ENCODE assay signal across 8 cellular contexts in the genomic region with DNA sequence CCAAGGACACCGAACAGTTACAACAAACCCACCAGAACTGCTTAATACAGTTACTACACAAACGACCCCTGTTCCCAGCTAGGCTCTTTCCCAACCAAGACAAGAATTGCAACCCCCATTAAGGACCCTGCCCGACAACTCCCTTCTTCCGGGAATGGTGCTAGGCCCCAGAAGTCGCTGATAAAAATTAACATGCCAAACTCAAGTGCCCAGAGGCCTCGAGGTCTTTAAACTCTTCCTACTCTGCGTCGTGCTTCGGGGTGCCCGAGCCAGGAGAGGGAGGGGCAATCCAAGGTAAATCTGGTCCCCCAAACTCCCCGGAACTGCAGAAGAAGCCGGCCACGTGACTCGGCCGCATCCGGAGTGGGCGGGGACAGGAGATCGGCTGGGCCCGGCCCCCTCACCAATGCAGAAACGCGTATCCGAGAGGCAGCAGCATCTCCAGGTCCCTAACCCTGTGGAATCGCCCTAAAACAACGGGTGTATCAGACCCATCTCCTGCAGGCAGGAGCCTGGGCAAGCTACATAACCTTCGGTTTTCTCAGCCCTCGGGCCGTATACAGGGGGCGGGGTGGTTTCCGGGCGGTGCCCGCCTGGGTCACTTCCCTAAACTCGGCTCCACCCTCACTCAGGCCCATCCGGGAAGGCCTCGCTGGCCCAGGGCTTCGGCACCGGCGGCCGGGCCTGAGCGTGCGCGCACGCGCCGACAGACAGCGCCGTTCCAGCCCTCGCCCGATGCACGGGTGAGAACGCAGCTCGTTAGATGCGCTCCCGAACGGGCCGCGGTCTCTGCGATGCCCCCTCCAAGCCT. TPM values are rescaled to one million over a fixed set of nuclear protein-coding genes. Genes with fewer than 3 reads are reported as not detected.
DNase-seq lines count a peak whose midpoint lies in the region; ATAC-seq and TF ChIP-seq lines count a peak whose summit lies in the region.

No MANE protein-coding gene starts in this region.

- dilution Hi-C loops in IMR-90 (cut with HindIII; ENCODE audit: low sequenced_read_pairs, unreplicated experiment), result no loop called here

- H3K23ac ChIP-seq in IMR-90 (ENCODE audit: low read depth, low read length), result peak overlapping the region; percentile 90

- H3K4me3 ChIP-seq in BE2C (ENCODE audit: low read depth, low read length) (peak overlapping the region; percentile 89), IMR-90 (ENCODE audit: insufficient read depth, low read depth, low read length) (peak overlapping the region; percentile 89), SU-DHL-6 (ENCODE audit: insufficient read depth, low read length, poor library complexity, severe bottlenecking) (peak overlapping the region; percentile 66), heart left ventricle (peak overlapping the region; percentile 74 to 100 (median 94)), transverse colon (peak overlapping the region; percentile 84 to 97 (median 90))

- TF ChIP-seq CTCF in BE2C (IDR thresholded peaks at IDR 0.05; ENCODE audit: low read depth, low read length) (no peak), IMR-90 (conservative IDR thresholded peaks at IDR 0.05; ENCODE audit: low read depth, low read length) (no peak), SU-DHL-6 (IDR thresholded peaks at IDR 0.05; ENCODE audit: insufficient read depth, low read length, poor library complexity, severe bottlenecking) (no peak), heart left ventricle (IDR thresholded peaks at IDR 0.05) (no peak), transverse colon (IDR thresholded peaks at IDR 0.05) (peak in 1 of 5 experiments; percentile 18)

- H3K27ac ChIP-seq in IMR-90 (ENCODE audit: insufficient read depth, low read length) (peak overlapping the region; percentile 93), SU-DHL-6 (ENCODE audit: low read depth, low read length) (peak overlapping the region; percentile 90), heart left ventricle (peak overlapping the region; percentile 94 to 99 (median 98)), transverse colon (peak overlapping the region; percentile 97 to 100 (median 100))

- H2BK15ac ChIP-seq in IMR-90 (ENCODE audit: low read depth, low read length), result no peak overlapping the region

- peak overlapping the region; percentile 81 for H2BK5ac ChIP-seq in IMR-90 (ENCODE audit: low read depth, low read length, poor library complexity, severe bottlenecking)

- peak overlapping the region; percentile 45 for H4K5ac ChIP-seq in IMR-90 (ENCODE audit: low read depth, low read length)

- peak; percentile 65 for TF ChIP-seq EP300 in transverse colon (IDR thresholded peaks at IDR 0.05; ENCODE audit: low read depth)

- peak overlapping the region; percentile 100 for H2AK9ac ChIP-seq in IMR-90 (replicated peaks; ENCODE audit: low read depth, low read length, poor library complexity)

- H3K4ac ChIP-seq in IMR-90 (ENCODE audit: low read depth, low read length), result peak overlapping the region; percentile 89

- no peak overlapping the region for H2BK120ac ChIP-seq in IMR-90 (ENCODE audit: low read depth, low read length)

- H2AFZ ChIP-seq in IMR-90 (replicated peaks; ENCODE audit: low read length, poor library complexity) (peak overlapping the region; percentile 51), SU-DHL-6 (ENCODE audit: low read depth, low read length, severe bottlenecking) (no peak overlapping the region)

- DNase-seq in BE2C (peak; percentile 78), IMR-90 (peak; percentile 52), heart left ventricle (peak; percentile 85 to 91 (median 88)), pons (ENCODE audit: low spot score) (peak; percentile 75), transverse colon (peak; percentile 90)
- peak; percentile 64 for DNase-seq in activated naive CD8-positive, alpha-beta T cell treated with anti-CD3 and anti-CD28 coated beads, Interleukin-2, amount 50 U/mL, for 16 hours (ENCODE audit: low read depth, low spot score)

- in situ Hi-C loops in IMR-90 (cut with MboI; ENCODE audit: low sequenced_read_pairs) (no loop called here), transverse colon (cut with MboI; ENCODE audit: low pct_ligation_motif_present in 1 of 4, low pct_unique_long_range_greater_than_20kb in 1 of 4, low sequenced_read_pairs in 3 of 4) (no loop called here)

- H3K56ac ChIP-seq in IMR-90 (ENCODE audit: extremely low read depth, insufficient read depth, low read length), result peak overlapping the region; percentile 29

- CTCF ChIA-PET in IMR-90 (lab: Yijun Ruan, JAX), result no interaction called here

- H3K4me2 ChIP-seq in IMR-90 (ENCODE audit: low read depth, low read length) (peak overlapping the region; percentile 81), SU-DHL-6 (ENCODE audit: low read depth, low read length, poor library complexity, severe bottlenecking) (peak overlapping the region; percentile 86)

- H3F3A ChIP-seq in SU-DHL-6 (ENCODE audit: insufficient read depth), result peaks cover 34% of the 10 kb centered on the region

- WGBS in IMR-90 (ENCODE audit: extremely low coverage in 2 of 2, insufficient read length in 1 of 2), 2 experiments, result 0% methylated on average over 28 of the region's 57 CpGs; no CpG with 5 or more reads in 1 of the 2 experiments
- 1 to 3% (median 2%) methylated on average over 31 to 57 of the region's 57 CpGs for WGBS in heart left ventricle, 4 donors
- WGBS in transverse colon (ENCODE audit: low coverage in 1 of 2), 2 donors, result 1% methylated on average over 26 of the region's 57 CpGs; no CpG with 5 or more reads in 1 of the 2 donors

- H3K9me1 ChIP-seq in IMR-90 (ENCODE audit: insufficient read depth, low read length), result peaks cover 33% of the 10 kb centered on the region

- H3K79me1 ChIP-seq in IMR-90 (ENCODE audit: low read depth in 1 of 2, low read length in 2 of 2), result peaks cover 25 to 70% of the 10 kb centered on the region in 2 experiments

- H3K4me1 ChIP-seq in BE2C, result no peaks in the 10 kb centered on the region
- peaks cover 11% of the 10 kb centered on the region for H3K4me1 ChIP-seq in IMR-90 (ENCODE audit: control insufficient read depth, insufficient read depth, low read length)
- peaks cover 0 to 50% (median 29%) of the 10 kb centered on the region in 12 donors for H3K4me1 ChIP-seq in heart left ventricle
- peaks cover 41 to 73% (median 63%) of the 10 kb centered on the region in 4 donors for H3K4me1 ChIP-seq in transverse colon

- H2BK20ac ChIP-seq in IMR-90 (ENCODE audit: low read depth, low read length), result no peak overlapping the region

- peak overlapping the region; percentile 81; the same call in 1 of the 2 replicates for H2AK5ac ChIP-seq in IMR-90 (ENCODE audit: low read depth, low read length)

- H4K20me1 ChIP-seq in IMR-90 (ENCODE audit: insufficient read depth, low read length) (peaks cover 64% of the 10 kb centered on the region), SU-DHL-6 (ENCODE audit: low read depth, low read length) (peaks cover 16% of the 10 kb centered on the region)

- peak overlapping the region; percentile 93 for H3K14ac ChIP-seq in IMR-90 (replicated peaks; ENCODE audit: low read depth, low read length)

- peak overlapping the region; percentile 77 for H3K9ac ChIP-seq in IMR-90 (ENCODE audit: low read depth, low read length)
- H3K9ac ChIP-seq in SU-DHL-6 (ENCODE audit: low read length), result peak overlapping the region; percentile 97

- 0 out of 2 replicates have a peak, but pooled peaks have one; percentile 5 for TF ChIP-seq RAD21 in IMR-90 (IDR thresholded peaks at IDR 0.05; ENCODE audit: low read length)

- H4K8ac ChIP-seq in IMR-90 (ENCODE audit: low read depth in 2 of 2, low read length in 2 of 2), result peak overlapping the region in 1 of 2 experiments; percentile 46; a peak in 1 of 4 replicates

- peak overlapping the region; percentile 19; the same call in 1 of the 2 replicates for H3K18ac ChIP-seq in IMR-90 (ENCODE audit: low read depth, low read length)

- H3K9me3 ChIP-seq in BE2C (no peaks in the 10 kb centered on the region), IMR-90 (ENCODE audit: control insufficient read depth, insufficient read depth, low read length) (no peaks in the 10 kb centered on the region), SU-DHL-6 (ENCODE audit: insufficient read depth, low read length) (no peaks in the 10 kb centered on the region), heart left ventricle (no peaks in the 10 kb centered on the region), transverse colon (no peaks in the 10 kb centered on the region)

- H3K27me3 ChIP-seq in BE2C, result no peaks in the 10 kb centered on the region
- H3K27me3 ChIP-seq in IMR-90 (ENCODE audit: control insufficient read depth, insufficient read depth, low read length), result no peaks in the 10 kb centered on the region
- no peaks in the 10 kb centered on the region for H3K27me3 ChIP-seq in SU-DHL-6 (ENCODE audit: low read length)
- no peaks in the 10 kb centered on the region for H3K27me3 ChIP-seq in heart left ventricle
- H3K27me3 ChIP-seq in transverse colon, result no peaks in the 10 kb centered on the region

- peaks cover 51% of the 10 kb centered on the region for H3K36me3 ChIP-seq in BE2C
- H3K36me3 ChIP-seq in IMR-90 (ENCODE audit: control insufficient read depth, insufficient read depth, low read length), result peaks cover 51% of the 10 kb centered on the region
- peaks cover 24% of the 10 kb centered on the region for H3K36me3 ChIP-seq in SU-DHL-6 (ENCODE audit: low read length)
- peaks cover 0 to 51% (median 44%) of the 10 kb centered on the region in 9 donors for H3K36me3 ChIP-seq in heart left ventricle
- peaks cover 2 to 19% (median 14%) of the 10 kb centered on the region in 4 donors for H3K36me3 ChIP-seq in transverse colon

- H3K79me2 ChIP-seq in SU-DHL-6 (ENCODE audit: insufficient read depth, low read length), result peaks cover 41% of the 10 kb centered on the region

- intact Hi-C loops in IMR-90 (cut with micrococcal nuclease) (loop anchor here (1.0 kb wide), 1 partner anchor 31 kb away; a partner anchor contains a TSS), heart left ventricle (cut with DNase I) (loop anchor here in 2 of 10 donors (5.0 to 10.0 kb wide), 3 partner anchors 195 to 408 kb away; a partner anchor contains a TSS), transverse colon (cut with DNase I; ENCODE audit: low total_unique reads) (no loop called here)

- POLR2A ChIA-PET in IMR-90 (lab: Charles Lee; ENCODE audit: unreplicated experiment), result no interaction called here

- peak; percentile 28 for ATAC-seq in GM19043 (IDR thresholded peaks at IDR 0.05; ENCODE audit: low read depth, unreplicated experiment)
- peak; percentile 3 for ATAC-seq in IMR-90 (ENCODE audit: low read depth)
- peak in 3 of 4 donors; percentile 35 to 56 (median 38) for ATAC-seq in heart left ventricle

- no peak for TF ChIP-seq POLR2A in IMR-90 (IDR thresholded peaks at IDR 0.05; ENCODE audit: low read depth, low read length)
- TF ChIP-seq POLR2A in heart left ventricle (IDR thresholded peaks at IDR 0.05), result peak in 1 of 2 donors; percentile 37
- peak; percentile 88 for TF ChIP-seq POLR2A in transverse colon (IDR thresholded peaks at IDR 0.05)

- no TSS peak for BruUV-seq in IMR-90 (replicated peaks; lab: Mats Ljungman, UMichigan)

- no peaks in the 10 kb centered on the region for H3K9me2 ChIP-seq in SU-DHL-6 (replicated peaks; ENCODE audit: insufficient read depth, low read length)

- H4K91ac ChIP-seq in IMR-90 (ENCODE audit: insufficient read depth, low read depth, low read length), result peak overlapping the region; percentile 80; the same call in 1 of the 2 replicates

RNA-seq across cellular contexts. Expression of a gene that starts 1.1 kb away (rescaled TPM):
- 2,504 TPM for polyA plus RNA-seq in BE2C (2012; ENCODE audit: insufficient read depth, insufficient read length, low read depth)
- total RNA-seq in IMR-90 (2012; rRNA removed) (919 and 960 TPM in 2 replicates), heart left ventricle (100 to 1,000 TPM; 289 to 839 (median 424) TPM), transverse colon (1,000 to 10,000 TPM; 1,308 to 1,852 (median 1,703) TPM)
- polyA plus RNA-seq in IMR-90 (2012; rRNA removed) (2,231 and 2,466 TPM in 2 replicates), heart left ventricle (100 to 1,000 TPM; 289 to 973 TPM)
- 2,445 and 3,036 TPM in 2 replicates for polyA plus RNA-seq in IMR-90 (2012; cell fraction: cytosol; rRNA removed)
- polyA plus RNA-seq in IMR-90 (2012; cell fraction: nucleus; rRNA removed; ENCODE audit: low replicate concordance), result 809 and 890 TPM in 2 replicates

RNA-seq across cellular contexts. Expression of a gene that starts 3.3 kb away (rescaled TPM):
- polyA plus RNA-seq in BE2C (2012; ENCODE audit: insufficient read depth, insufficient read length, low read depth), result 116 TPM
- total RNA-seq in IMR-90 (2012; rRNA removed) (22.5 and 23.7 TPM in 2 replicates), heart left ventricle (10 to 100 TPM; 24.6 to 39.6 (median 35.5) TPM), transverse colon (100 to 1,000 TPM in 1 of 4 donors, 10 to 100 TPM in 3; 58.3 to 191 (median 81.2) TPM)
- polyA plus RNA-seq in IMR-90 (2012; rRNA removed) (47.9 and 57.0 TPM in 2 replicates), heart left ventricle (10 to 100 TPM; 53.0 to 56.1 TPM)
- 22.0 and 32.0 TPM in 2 replicates for polyA plus RNA-seq in IMR-90 (2012; cell fraction: cytosol; rRNA removed)
- 224 and 393 TPM in 2 replicates for polyA plus RNA-seq in IMR-90 (2012; cell fraction: nucleus; rRNA removed; ENCODE audit: low replicate concordance)

RNA-seq across cellular contexts. Expression of a gene that starts 15.7 kb away (rescaled TPM):
- 95.6 TPM for polyA plus RNA-seq in BE2C (2012; ENCODE audit: insufficient read depth, insufficient read length, low read depth)
- total RNA-seq in IMR-90 (2012; rRNA removed) (62.7 and 69.2 TPM in 2 replicates), heart left ventricle (100 to 1,000 TPM in 3 of 9 donors, 10 to 100 TPM in 6; 67.7 to 123 (median 88.7) TPM), transverse colon (10 to 100 TPM; 15.2 to 34.4 (median 25.1) TPM)
- polyA plus RNA-seq in IMR-90 (2012; rRNA removed) (431 and 601 TPM in 2 replicates), heart left ventricle (10 to 100 TPM; 43.6 to 86.6 TPM)
- 324 and 587 TPM in 2 replicates for polyA plus RNA-seq in IMR-90 (2012; cell fraction: cytosol; rRNA removed)
- polyA plus RNA-seq in IMR-90 (2012; cell fraction: nucleus; rRNA removed; ENCODE audit: low replicate concordance), result 557 and 1,096 TPM in 2 replicates

RNA-seq across cellular contexts. Expression of a gene that starts 22.7 kb away (rescaled TPM):
- not detected for polyA plus RNA-seq in BE2C (2012; ENCODE audit: insufficient read depth, insufficient read length, low read depth)
- total RNA-seq in IMR-90 (2012; rRNA removed), result 0.18 TPM in 1 of 2 replicates, not detected in the other
- polyA plus RNA-seq in IMR-90 (2012; rRNA removed), result 0.07 and 0.23 TPM in 2 replicates
- polyA plus RNA-seq in IMR-90 (2012; cell fraction: cytosol; rRNA removed), result 0.08 and 0.39 TPM in 2 replicates
- 0.23 and 0.34 TPM in 2 replicates for polyA plus RNA-seq in IMR-90 (2012; cell fraction: nucleus; rRNA removed; ENCODE audit: low replicate concordance)
- 1 to 10 TPM in 3 of 9 donors, under 1 TPM in 5, not detected in 1; 0.16 to 9.4 (median 0.90) TPM for total RNA-seq in heart left ventricle
- polyA plus RNA-seq in heart left ventricle, result under 1 TPM; 0.17 to 0.53 TPM
- 1 to 10 TPM in 2 of 4 donors, not detected in 2; 1.1 to 1.8 TPM for total RNA-seq in transverse colon

RNA-seq across cellular contexts. Expression of a gene that starts 23.1 kb away (rescaled TPM):
- polyA plus RNA-seq in BE2C (2012; ENCODE audit: insufficient read depth, insufficient read length, low read depth), result 10.3 TPM
- total RNA-seq in IMR-90 (2012; rRNA removed) (0.36 TPM in 1 of 2 replicates, not detected in the other), heart left ventricle (under 1 TPM in 4 of 9 donors, not detected in 5; 0.13 to 0.52 (median 0.37) TPM), transverse colon (10 to 100 TPM in 1 of 4 donors, 1 to 10 TPM in 1, under 1 TPM in 1, not detected in 1; 0.60 to 10.0 (median 1.6) TPM)
- polyA plus RNA-seq in IMR-90 (2012; rRNA removed) (0.69 and 0.79 TPM in 2 replicates), heart left ventricle (under 1 TPM; 0.11 to 0.54 TPM)
- 0.08 and 0.46 TPM in 2 replicates for polyA plus RNA-seq in IMR-90 (2012; cell fraction: cytosol; rRNA removed)
- polyA plus RNA-seq in IMR-90 (2012; cell fraction: nucleus; rRNA removed; ENCODE audit: low replicate concordance), result 5.7 and 6.5 TPM in 2 replicates

Comparison
In these comparisons a context has a peak if more than half of its experiments do, and no peak if none do; other contexts are left out.
1. Peak in every context shown above with its lines: DNase-seq, ATAC-seq, H3K4me3 ChIP-seq and H3K27ac ChIP-seq.